In the genomic region with DNA sequence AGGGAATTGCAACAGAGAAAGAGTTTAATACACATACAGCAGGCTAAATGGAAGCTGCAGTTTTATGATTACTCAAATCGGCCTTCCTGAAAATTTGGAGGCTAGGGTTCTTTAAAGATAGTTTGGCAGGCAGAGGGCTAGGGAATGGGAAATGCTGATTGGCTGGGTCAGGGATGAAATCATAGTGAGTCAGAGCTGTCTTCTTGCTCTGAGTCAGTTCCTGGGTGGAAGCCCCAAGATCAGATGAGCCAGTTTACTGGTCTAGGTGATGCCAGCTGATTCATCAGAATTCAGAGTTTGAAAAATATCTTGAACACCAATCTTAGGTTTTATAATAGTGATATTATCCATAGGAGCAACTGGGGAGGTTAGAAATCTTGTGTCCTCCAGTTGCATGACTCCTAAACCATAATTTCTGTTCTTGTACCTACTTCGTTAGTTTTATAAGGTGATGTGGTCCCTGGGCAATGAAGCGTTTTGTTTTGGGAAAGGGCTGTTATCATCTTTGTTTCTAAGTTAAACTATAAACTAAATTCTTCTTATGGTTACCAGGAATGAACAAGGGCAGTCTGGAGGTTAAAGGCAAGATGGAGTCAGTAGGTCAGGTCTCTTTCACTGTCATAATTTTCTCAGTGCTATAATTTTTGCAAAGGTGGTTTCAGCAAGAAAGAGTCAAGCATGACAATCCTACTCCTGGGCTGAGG, we compare ENCODE assay signal across 16 cellular contexts.
A peak's percentile ranks its signal among the peaks of the same experiment; 100 is the strongest.
DNase-seq lines count a peak whose midpoint lies in the region; ATAC-seq and TF ChIP-seq lines count a peak whose summit lies in the region.
"Had no signal": no experiment of that assay in that cellular context is flagged by ENCODE, and none has a peak within 500 bp of the region (broad histone marks: within the 10 kb centered on the region; RNA-seq: fewer than 3 reads in every experiment).

No MANE protein-coding gene starts in this region.

- no peak overlapping the region for H3K4me2 ChIP-seq in HCT116 (ENCODE audit: low read length)
- H3K4me2 ChIP-seq: KMS-11 had no signal

- no peaks in the 10 kb centered on the region for H3K79me2 ChIP-seq in HCT116 (ENCODE audit: insufficient read depth, low read length)

- DNase-seq in A172 (ENCODE audit: low spot score) = peak; percentile 77
- peak; percentile 3 for DNase-seq in HCT116 (ENCODE audit: low read depth, low spot score)
- DNase-seq in activated naive CD4-positive, alpha-beta T cell treated with anti-CD3 and anti-CD28 coated beads, Interleukin-2, amount 50 U/mL, for 72 hours (ENCODE audit: low spot score in 2 of 2) = peak in 1 of 2 donors; percentile 39
- DNase-seq in foreskin keratinocyte = peak; percentile 36 to 55
- DNase-seq in iPS-NIHi7 (ENCODE audit: extremely low spot score) = no peak
- DNase-seq in NCI-H1694 (lab: John Stamatoyannopoulos, UW) = no peak
- DNase-seq in HuH-7 (ENCODE audit: low spot score) = no peak
- DNase-seq: effector CD8-positive, alpha-beta T cell; hippocampal formation; spleen had no signal

- 0 out of 4 replicates have a peak, but pooled peaks cover 0 to 5% of the 10 kb centered on the region in 2 experiments for H3K4me1 ChIP-seq in HCT116 (ENCODE audit: control insufficient read depth in 1 of 2, insufficient read depth in 2 of 2, low read length in 2 of 2)
- no peaks in the 10 kb centered on the region for H3K4me1 ChIP-seq in foreskin keratinocyte
- H3K4me1 ChIP-seq: spleen had no signal

- no peak overlapping the region for H2AFZ ChIP-seq in HCT116 (ENCODE audit: low read depth, low read length, poor library complexity, severe bottlenecking)

- BruUV-seq in HCT116 (replicated peaks; lab: Mats Ljungman, UMichigan) = no TSS peak

- H3K9me3 ChIP-seq in HCT116 (ENCODE audit: control insufficient read depth in 1 of 2, insufficient read depth in 1 of 2, low read depth in 1 of 2, low read length in 2 of 2) = no peaks in the 10 kb centered on the region
- H3K9me3 ChIP-seq: neutrophil had no signal

- CTCF ChIA-PET in HCT116 (lab: Charles Lee) = no interaction called here

- no peaks in the 10 kb centered on the region for H3K27me3 ChIP-seq in HCT116 (ENCODE audit: insufficient read depth, low read length)
- H3K27me3 ChIP-seq in foreskin keratinocyte = no peaks in the 10 kb centered on the region
- H3K27me3 ChIP-seq: neutrophil had no signal

- RAD21 ChIA-PET in HCT116 (lab: Charles Lee; ENCODE audit: low non-redundant PET in 1 of 2, low total read pairs in 2 of 2, uncharacterized antibody in 2 of 2, unreplicated experiment in 2 of 2) = no interaction called here

- no peaks in the 10 kb centered on the region for H3K9me2 ChIP-seq in HCT116 (ENCODE audit: insufficient read depth)

- no peak overlapping the region for H3K4me3 ChIP-seq in HCT116 (replicated peaks in 1 of 2; ENCODE audit: low read depth in 1 of 2, low read length in 2 of 2)
- H3K4me3 ChIP-seq: spleen had no signal

- H3K27ac ChIP-seq in HCT116 (ENCODE audit: low read depth, low read length) = no peak overlapping the region
- H3K27ac ChIP-seq in foreskin keratinocyte = no peak overlapping the region
- H3K27ac ChIP-seq: KMS-11, neutrophil, spleen had no signal

- peaks cover 7 to 16% of the 10 kb centered on the region in 2 donors for H3K36me3 Mint-ChIP-seq in activated naive CD4-positive, alpha-beta T cell treated with anti-CD3 and anti-CD28 coated beads, Interleukin-2, amount 50 U/mL, for 72 hours

- no peak overlapping the region for H3K9ac ChIP-seq in HCT116 (ENCODE audit: low read length)
- H3K9ac ChIP-seq: KMS-11 had no signal

- no peak for TF ChIP-seq POLR2A in HCT116 (IDR thresholded peaks at IDR 0.05; ENCODE audit: borderline replicate concordance, extremely low read depth, insufficient read depth, insufficient read length)

- intact Hi-C loops in HCT116 (cut with micrococcal nuclease) = no loop called here

- TF ChIP-seq CTCF in HCT116 (IDR thresholded peaks at IDR 0.05 in 2 of 3, conservative IDR thresholded peaks at IDR 0.05 in 1 of 3; ENCODE audit: borderline replicate concordance in 1 of 3, insufficient read depth in 1 of 3, low read depth in 2 of 3, low read length in 2 of 3) = no peak
- no peak for TF ChIP-seq CTCF in foreskin keratinocyte (conservative IDR thresholded peaks at IDR 0.05)

- no peaks in the 10 kb centered on the region for H3K36me3 ChIP-seq in HCT116 (ENCODE audit: control insufficient read depth in 1 of 2, insufficient read depth in 2 of 2, low read length in 2 of 2)
- H3K36me3 ChIP-seq: neutrophil, spleen had no signal

- peaks cover 6 to 13% of the 10 kb centered on the region in 2 donors for H3K9me3 Mint-ChIP-seq in activated naive CD4-positive, alpha-beta T cell treated with anti-CD3 and anti-CD28 coated beads, Interleukin-2, amount 50 U/mL, for 72 hours
- H3K9me3 Mint-ChIP-seq: stimulated activated naive CD8-positive, alpha-beta T cell treated with anti-CD3 and anti-CD28 coated beads, Interleukin-15, Interleukin-2, amounts not matched to agents 100 ng/mL and 50 ng/mL, for 24 hours had no signal

- no peaks in the 10 kb centered on the region for H4K20me1 ChIP-seq in HCT116 (ENCODE audit: insufficient read depth)

- peak overlapping the region in 1 of 2 donors; percentile 45 for H3K27ac Mint-ChIP-seq in activated naive CD4-positive, alpha-beta T cell treated with anti-CD3 and anti-CD28 coated beads, Interleukin-2, amount 50 U/mL, for 72 hours
- H3K27ac Mint-ChIP-seq: activated naive CD8-positive, alpha-beta T cell; stimulated activated naive CD8-positive, alpha-beta T cell treated with anti-CD3 and anti-CD28 coated beads, Interleukin-15, Interleukin-2, amounts not matched to agents 100 ng/mL and 50 ng/mL, for 24 hours had no signal

- no peak for ATAC-seq in HCT116
- peak; percentile 98 to 99 for ATAC-seq in activated naive CD4-positive, alpha-beta T cell treated with anti-CD3 and anti-CD28 coated beads, Interleukin-2, amount 50 U/mL, for 72 hours
- ATAC-seq in foreskin keratinocyte = peak; percentile 97
- no peak for ATAC-seq in HG03097 (IDR thresholded peaks at IDR 0.05; ENCODE audit: low FRiP score, unreplicated experiment)
- ATAC-seq: SK-N-SH treated with all-trans-retinoic acid at 6 μM for 48 hours had no signal

- TF ChIP-seq RAD21 in HCT116 (IDR thresholded peaks at IDR 0.05; ENCODE audit: low read depth) = no peak

- POLR2A ChIA-PET in HCT116 (lab: Charles Lee) = no interaction called here

TF ChIP-seq in HCT116, 20 proteins besides CTCF, POLR2A, EP300 and RAD21 (continues in another document):
- no peak for TF ChIP-seq EZH2phosphoT487 (IDR thresholded peaks at IDR 0.05; ENCODE audit: borderline replicate concordance)
- TF ChIP-seq, protein P1, sequence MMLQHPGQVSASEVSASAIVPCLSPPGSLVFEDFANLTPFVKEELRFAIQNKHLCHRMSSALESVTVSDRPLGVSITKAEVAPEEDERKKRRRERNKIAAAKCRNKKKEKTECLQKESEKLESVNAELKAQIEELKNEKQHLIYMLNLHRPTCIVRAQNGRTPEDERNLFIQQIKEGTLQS (IDR thresholded peaks at IDR 0.05) = no peak
- peak; percentile 33; the same call in 1 of the 2 replicates for TF ChIP-seq SP1 (IDR thresholded peaks at IDR 0.05; ENCODE audit: low read depth)
- TF ChIP-seq, protein P2, sequence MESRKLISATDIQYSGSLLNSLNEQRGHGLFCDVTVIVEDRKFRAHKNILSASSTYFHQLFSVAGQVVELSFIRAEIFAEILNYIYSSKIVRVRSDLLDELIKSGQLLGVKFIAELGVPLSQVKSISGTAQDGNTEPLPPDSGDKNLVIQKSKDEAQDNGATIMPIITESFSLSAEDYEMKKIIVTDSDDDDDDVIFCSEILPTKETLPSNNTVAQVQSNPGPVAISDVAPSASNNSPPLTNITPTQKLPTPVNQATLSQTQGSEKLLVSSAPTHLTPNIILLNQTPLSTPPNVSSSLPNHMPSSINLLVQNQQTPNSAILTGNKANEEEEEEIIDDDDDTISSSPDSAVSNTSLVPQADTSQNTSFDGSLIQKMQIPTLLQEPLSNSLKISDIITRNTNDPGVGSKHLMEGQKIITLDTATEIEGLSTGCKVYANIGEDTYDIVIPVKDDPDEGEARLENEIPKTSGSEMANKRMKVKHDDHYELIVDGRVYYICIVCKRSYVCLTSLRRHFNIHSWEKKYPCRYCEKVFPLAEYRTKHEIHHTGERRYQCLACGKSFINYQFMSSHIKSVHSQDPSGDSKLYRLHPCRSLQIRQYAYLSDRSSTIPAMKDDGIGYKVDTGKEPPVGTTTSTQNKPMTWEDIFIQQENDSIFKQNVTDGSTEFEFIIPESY (IDR thresholded peaks at IDR 0.05; ENCODE audit: extremely low read depth, insufficient replicate concordance, low read length) = no peak
- TF ChIP-seq ZNF274 (IDR thresholded peaks at IDR 0.05; ENCODE audit: low read depth, low read length) = no peak
- no peak for TF ChIP-seq EZH2 (IDR thresholded peaks at IDR 0.05)
- no peak for TF ChIP-seq SRF (IDR thresholded peaks at IDR 0.05; ENCODE audit: low read depth)
- no peak for TF ChIP-seq JUND (IDR thresholded peaks at IDR 0.05)
- TF ChIP-seq CEBPB (IDR thresholded peaks at IDR 0.05; ENCODE audit: low read depth) = no peak
- no peak for TF ChIP-seq SIN3A (IDR thresholded peaks at IDR 0.05; ENCODE audit: low read depth)
- TF ChIP-seq FOSL1 (IDR thresholded peaks at IDR 0.05; ENCODE audit: low read depth) = peak; percentile 58; the same call in 1 of the 2 replicates
- no peak for TF ChIP-seq EGR1 (IDR thresholded peaks at IDR 0.05; ENCODE audit: low read depth)

Comparison
In these comparisons a context has a peak if more than half of its experiments do, and no peak if none do; other contexts are left out.
1. DNase-seq: peak in A172 (single experiment), HCT116 (single experiment) and foreskin keratinocyte (2 of 2); none in iPS-NIHi7 (single experiment), NCI-H1694 (single experiment) and HuH-7 (single experiment).
2. ATAC-seq: peak in activated naive CD4-positive, alpha-beta T cell treated with anti-CD3 and anti-CD28 coated beads, Interleukin-2, amount 50 U/mL, for 72 hours (2 of 2) and foreskin keratinocyte (single experiment); none in HCT116 (single experiment) and HG03097 (single experiment).